15 cellular contexts compared by ENCODE assay signal in the genomic region with DNA sequence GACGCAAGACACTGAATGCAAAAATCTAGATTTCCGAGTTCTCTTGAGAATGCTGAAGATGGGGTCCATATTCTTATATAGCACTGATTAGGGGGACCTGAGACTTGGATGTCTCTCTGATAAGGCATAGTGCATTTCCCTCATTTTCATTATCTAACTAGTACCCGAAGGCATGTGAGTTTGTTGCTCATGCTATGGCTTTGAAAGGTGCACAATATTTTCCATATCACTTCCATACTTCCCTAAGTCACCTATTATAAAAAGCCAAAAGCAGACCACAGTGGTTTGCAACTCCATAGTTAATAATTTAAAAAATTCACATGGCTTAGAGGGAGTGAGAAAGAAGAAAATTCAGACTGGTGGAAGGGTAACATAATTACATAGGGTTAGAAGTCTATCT. TPM values are rescaled to one million over a fixed set of nuclear protein-coding genes. Genes with fewer than 3 reads are reported as not detected.
A peak's percentile ranks its signal among the peaks of the same experiment; 100 is the strongest.
DNase-seq lines count a peak whose midpoint lies in the region; ATAC-seq and TF ChIP-seq lines count a peak whose summit lies in the region.
"Had no signal": no experiment of that assay in that cellular context is flagged by ENCODE, and none has a peak within 500 bp of the region (broad histone marks: within the 10 kb centered on the region; RNA-seq: fewer than 3 reads in every experiment).

No MANE protein-coding gene starts in this region.

- no peaks in the 10 kb centered on the region for H3K27me3 ChIP-seq in neuronal stem cell (ENCODE audit: control insufficient read depth in 3 of 3, insufficient read depth in 3 of 3, low read depth in 1 of 3, low read length in 3 of 3)

- H3K79me1 ChIP-seq in neuronal stem cell (ENCODE audit: low read depth, low read length): peaks cover 2% of the 10 kb centered on the region

- no peak for ATAC-seq in WTC11
- no peak for ATAC-seq in stimulated activated effector memory CD8-positive, alpha-beta T cell treated with anti-CD3 and anti-CD28 coated beads, Interleukin-12 subunit alpha, Interleukin-12 subunit beta, amount 100 ng/mL, for 72 hours

- H3K9me3 ChIP-seq in neuronal stem cell (replicated peaks in 1 of 2; ENCODE audit: control insufficient read depth in 2 of 2, insufficient read depth in 1 of 2, low read depth in 1 of 2, low read length in 2 of 2): no peaks in the 10 kb centered on the region

- no peak overlapping the region for H2AK5ac ChIP-seq in neuronal stem cell (ENCODE audit: low read depth, low read length)

- H4K8ac ChIP-seq in neuronal stem cell (ENCODE audit: low read depth, low read length): no peak overlapping the region

- peak overlapping the region; percentile 99 for H3K4me3 Mint-ChIP-seq in activated naive CD4-positive, alpha-beta T cell treated with anti-CD3 and anti-CD28 coated beads, Interleukin-2, amount 50 U/mL, for 24 hours
- peak overlapping the region; percentile 99 for H3K4me3 Mint-ChIP-seq in WTC11
- peak overlapping the region; percentile 100 for H3K4me3 Mint-ChIP-seq in stimulated activated effector memory CD8-positive, alpha-beta T cell treated with anti-CD3 and anti-CD28 coated beads, Interleukin-12 subunit alpha, Interleukin-12 subunit beta, amount 100 ng/mL, for 72 hours

- CTCF ChIA-PET in WTC11 (lab: Charles Lee): no interaction called here

- peaks cover 48% of the 10 kb centered on the region for H3K4me1 Mint-ChIP-seq in activated naive CD4-positive, alpha-beta T cell treated with anti-CD3 and anti-CD28 coated beads, Interleukin-2, amount 50 U/mL, for 24 hours
- peaks cover 19% of the 10 kb centered on the region for H3K4me1 Mint-ChIP-seq in WTC11
- peaks cover 33% of the 10 kb centered on the region for H3K4me1 Mint-ChIP-seq in stimulated activated effector memory CD8-positive, alpha-beta T cell treated with anti-CD3 and anti-CD28 coated beads, Interleukin-12 subunit alpha, Interleukin-12 subunit beta, amount 100 ng/mL, for 72 hours

- H3K4ac ChIP-seq in neuronal stem cell (ENCODE audit: low read length): no peak overlapping the region

- H3K9ac ChIP-seq in neuronal stem cell (ENCODE audit: low read depth, low read length, poor library complexity): no peak overlapping the region

- no peak overlapping the region for H2AFZ ChIP-seq in neuronal stem cell (ENCODE audit: low read length)

- no peak overlapping the region for H2BK120ac ChIP-seq in neuronal stem cell (ENCODE audit: low read depth, low read length)

- H2BK5ac ChIP-seq in neuronal stem cell (ENCODE audit: low read length): no peak overlapping the region

- H3K27ac ChIP-seq in neuronal stem cell (replicated peaks; ENCODE audit: low read length): no peak overlapping the region

- H3K4me2 ChIP-seq in neuronal stem cell (ENCODE audit: insufficient read depth, low read length, poor library complexity, severe bottlenecking): no peak overlapping the region

- no CpG with 5 or more reads among the region's 3 CpGs for WGBS in neuronal stem cell (ENCODE audit: extremely low coverage in 2 of 2, insufficient read length in 2 of 2, insufficient replicate concordance in 1 of 2), 2 donors

- H4K91ac ChIP-seq in neuronal stem cell (ENCODE audit: low read depth, low read length, poor library complexity): no peak overlapping the region

- no peak overlapping the region for H3K14ac ChIP-seq in neuronal stem cell (ENCODE audit: low read length)

- no peaks in the 10 kb centered on the region for H3K9me3 Mint-ChIP-seq in activated naive CD4-positive, alpha-beta T cell treated with anti-CD3 and anti-CD28 coated beads, Interleukin-2, amount 50 U/mL, for 24 hours
- H3K9me3 Mint-ChIP-seq in WTC11: no peaks in the 10 kb centered on the region
- no peaks in the 10 kb centered on the region for H3K9me3 Mint-ChIP-seq in stimulated activated effector memory CD8-positive, alpha-beta T cell treated with anti-CD3 and anti-CD28 coated beads, Interleukin-12 subunit alpha, Interleukin-12 subunit beta, amount 100 ng/mL, for 72 hours

- POLR2A ChIA-PET in WTC11 (lab: Charles Lee): no interaction called here

- peaks cover 4 to 7% of the 10 kb centered on the region in 2 donors for H3K4me1 ChIP-seq in neuronal stem cell (ENCODE audit: control insufficient read depth in 2 of 2, insufficient read depth in 1 of 2, low read depth in 1 of 2, low read length in 2 of 2)

- no peak overlapping the region for H3K18ac ChIP-seq in neuronal stem cell (ENCODE audit: low read length)

- H2BK12ac ChIP-seq in neuronal stem cell (ENCODE audit: low read length): no peak overlapping the region

- H3K23ac ChIP-seq in neuronal stem cell (ENCODE audit: low read depth, low read length, poor library complexity): no peak overlapping the region

- TF ChIP-seq CTCF in WTC11 (IDR thresholded peaks at IDR 0.05): no peak
- no peak for TF ChIP-seq CTCF in epithelial cell of proximal tubule (conservative IDR thresholded peaks at IDR 0.05; ENCODE audit: low read depth, low read length)

- peak overlapping the region; percentile 12 for H3K27ac Mint-ChIP-seq in activated naive CD4-positive, alpha-beta T cell treated with anti-CD3 and anti-CD28 coated beads, Interleukin-2, amount 50 U/mL, for 24 hours
- no peak overlapping the region for H3K27ac Mint-ChIP-seq in WTC11
- H3K27ac Mint-ChIP-seq in stimulated activated effector memory CD8-positive, alpha-beta T cell treated with anti-CD3 and anti-CD28 coated beads, Interleukin-12 subunit alpha, Interleukin-12 subunit beta, amount 100 ng/mL, for 72 hours: peak overlapping the region; percentile 99

- H3K36me3 Mint-ChIP-seq in activated naive CD4-positive, alpha-beta T cell treated with anti-CD3 and anti-CD28 coated beads, Interleukin-2, amount 50 U/mL, for 24 hours: peaks cover 8% of the 10 kb centered on the region
- H3K36me3 Mint-ChIP-seq in WTC11: no peaks in the 10 kb centered on the region
- H3K36me3 Mint-ChIP-seq in stimulated activated effector memory CD8-positive, alpha-beta T cell treated with anti-CD3 and anti-CD28 coated beads, Interleukin-12 subunit alpha, Interleukin-12 subunit beta, amount 100 ng/mL, for 72 hours: peaks cover 10% of the 10 kb centered on the region

- H3K36me3 ChIP-seq in neuronal stem cell (replicated peaks in 1 of 2; ENCODE audit: control insufficient read depth in 2 of 2, insufficient read depth in 2 of 2, low read length in 2 of 2): no peaks in the 10 kb centered on the region

- DNase-seq in activated naive CD4-positive, alpha-beta T cell treated with Interleukin-2 at 50 U/mL for 16 hours: no peak
- DNase-seq in WTC11 (ENCODE audit: low spot score) (no peak), epithelial cell of proximal tubule (ENCODE audit: low read depth) (no peak), NCI-H1930 (lab: John Stamatoyannopoulos, UW) (no peak), neuronal stem cell (ENCODE audit: low spot score) (no peak), amniotic stem cell (lab: John Stamatoyannopoulos, UW) (no peak)
- no peak for DNase-seq in stimulated activated effector memory CD8-positive, alpha-beta T cell treated with anti-CD3 and anti-CD28 coated beads, Interleukin-12 subunit alpha, Interleukin-12 subunit beta, amount 100 ng/mL, for 72 hours (ENCODE audit: low spot score in 2 of 2)
- DNase-seq: activated effector memory CD4-positive, alpha-beta T cell treated with anti-CD3 and anti-CD28 coated beads, Interleukin-2, amount 50 U/mL, for 16 hours; GF-D8; kidney; NCI-H2227 treated with DMSO at 0.1 percent for 48 hours; occipital lobe; SHP77; stimulated activated CD8-positive, alpha-beta memory T cell treated with anti-CD3 and anti-CD28 coated beads, Interleukin-4, amount 100 ng/mL, for 48 hours had no signal

- no peak overlapping the region for H2BK15ac ChIP-seq in neuronal stem cell (ENCODE audit: low read length)

- no peaks in the 10 kb centered on the region for H3K27me3 Mint-ChIP-seq in activated naive CD4-positive, alpha-beta T cell treated with anti-CD3 and anti-CD28 coated beads, Interleukin-2, amount 50 U/mL, for 24 hours
- H3K27me3 Mint-ChIP-seq in WTC11 (ENCODE audit: low read depth): no peaks in the 10 kb centered on the region; the same call in none of the 2 replicates

- peak overlapping the region; percentile 89 for H3K4me3 ChIP-seq in epithelial cell of proximal tubule (ENCODE audit: low read depth, low read length)
- H3K4me3 ChIP-seq in neuronal stem cell (ENCODE audit: low read length in 2 of 2): no peak overlapping the region

TF ChIP-seq in WTC11, 78 proteins besides CTCF, POLR2A, EP300 and RAD21:
- TF ChIP-seq, protein P1, sequence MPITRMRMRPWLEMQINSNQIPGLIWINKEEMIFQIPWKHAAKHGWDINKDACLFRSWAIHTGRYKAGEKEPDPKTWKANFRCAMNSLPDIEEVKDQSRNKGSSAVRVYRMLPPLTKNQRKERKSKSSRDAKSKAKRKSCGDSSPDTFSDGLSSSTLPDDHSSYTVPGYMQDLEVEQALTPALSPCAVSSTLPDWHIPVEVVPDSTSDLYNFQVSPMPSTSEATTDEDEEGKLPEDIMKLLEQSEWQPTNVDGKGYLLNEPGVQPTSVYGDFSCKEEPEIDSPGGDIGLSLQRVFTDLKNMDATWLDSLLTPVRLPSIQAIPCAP (CRISPR knock-in tag; IDR thresholded peaks at IDR 0.05): no peak
- TF ChIP-seq TCF7 (CRISPR knock-in tag; IDR thresholded peaks at IDR 0.05; ENCODE audit: low read depth): no peak
- TF ChIP-seq ELF4 (CRISPR knock-in tag; IDR thresholded peaks at IDR 0.05; ENCODE audit: low read depth): no peak
- TF ChIP-seq, protein P2, sequence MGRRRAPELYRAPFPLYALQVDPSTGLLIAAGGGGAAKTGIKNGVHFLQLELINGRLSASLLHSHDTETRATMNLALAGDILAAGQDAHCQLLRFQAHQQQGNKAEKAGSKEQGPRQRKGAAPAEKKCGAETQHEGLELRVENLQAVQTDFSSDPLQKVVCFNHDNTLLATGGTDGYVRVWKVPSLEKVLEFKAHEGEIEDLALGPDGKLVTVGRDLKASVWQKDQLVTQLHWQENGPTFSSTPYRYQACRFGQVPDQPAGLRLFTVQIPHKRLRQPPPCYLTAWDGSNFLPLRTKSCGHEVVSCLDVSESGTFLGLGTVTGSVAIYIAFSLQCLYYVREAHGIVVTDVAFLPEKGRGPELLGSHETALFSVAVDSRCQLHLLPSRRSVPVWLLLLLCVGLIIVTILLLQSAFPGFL (CRISPR knock-in tag; IDR thresholded peaks at IDR 0.05; ENCODE audit: borderline replicate concordance): no peak
- TF ChIP-seq FOXK1 (CRISPR knock-in tag; IDR thresholded peaks at IDR 0.05): no peak

RNA-seq across cellular contexts. Expression of a gene that starts 1.7 kb away (rescaled TPM):
- total RNA-seq in WTC11 (2021) (18.4 to 19.4 TPM (median 18.6 TPM) in 3 replicates), epithelial cell of proximal tubule (54.5 and 55.5 TPM in 2 replicates)
- polyA plus RNA-seq in neuronal stem cell (2013, experiment 1 of 2): 20.7 TPM
- polyA plus RNA-seq in neuronal stem cell (2013, experiment 2 of 2): 19.8 TPM

RNA-seq across cellular contexts. Expression of a gene that starts 34.5 kb away (rescaled TPM):
- total RNA-seq in WTC11 (2021): not detected in 3 replicates
- total RNA-seq in epithelial cell of proximal tubule: not detected in 2 replicates
- not detected for polyA plus RNA-seq in neuronal stem cell (2013, experiment 1 of 2)
- polyA plus RNA-seq in neuronal stem cell (2013, experiment 2 of 2): not detected
- total RNA-seq: kidney, occipital lobe had no signal
